In the genomic region with DNA sequence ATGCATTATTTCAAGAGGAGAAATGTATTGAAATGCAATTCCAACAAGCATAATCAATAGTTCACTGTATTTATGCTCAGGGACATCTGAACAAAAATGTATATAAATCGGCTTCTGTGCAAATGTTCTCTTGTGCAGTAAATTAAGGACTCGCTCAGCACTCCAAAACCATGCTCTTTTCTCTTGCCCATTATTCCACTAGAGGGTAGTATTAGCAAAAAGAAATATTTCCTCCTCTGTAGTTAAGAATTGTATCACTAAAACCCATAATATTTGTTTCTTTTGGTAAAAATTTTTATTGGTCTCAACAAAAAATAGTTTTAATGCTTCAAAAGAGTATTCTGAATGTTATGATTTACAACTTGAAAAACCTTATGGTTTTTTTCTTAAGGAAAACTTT, we compare ENCODE assay signal across 1 cellular context.
TF ChIP-seq lines count a peak whose summit lies in the region.

No MANE protein-coding gene starts in this region.

TF ChIP-seq in SK-N-SH treated with all-trans-retinoic acid at 6 μM for 48 hours, 23 proteins besides CTCF, POLR2A, EP300 and RAD21 (continued from another document):
- TF ChIP-seq, protein P1, sequence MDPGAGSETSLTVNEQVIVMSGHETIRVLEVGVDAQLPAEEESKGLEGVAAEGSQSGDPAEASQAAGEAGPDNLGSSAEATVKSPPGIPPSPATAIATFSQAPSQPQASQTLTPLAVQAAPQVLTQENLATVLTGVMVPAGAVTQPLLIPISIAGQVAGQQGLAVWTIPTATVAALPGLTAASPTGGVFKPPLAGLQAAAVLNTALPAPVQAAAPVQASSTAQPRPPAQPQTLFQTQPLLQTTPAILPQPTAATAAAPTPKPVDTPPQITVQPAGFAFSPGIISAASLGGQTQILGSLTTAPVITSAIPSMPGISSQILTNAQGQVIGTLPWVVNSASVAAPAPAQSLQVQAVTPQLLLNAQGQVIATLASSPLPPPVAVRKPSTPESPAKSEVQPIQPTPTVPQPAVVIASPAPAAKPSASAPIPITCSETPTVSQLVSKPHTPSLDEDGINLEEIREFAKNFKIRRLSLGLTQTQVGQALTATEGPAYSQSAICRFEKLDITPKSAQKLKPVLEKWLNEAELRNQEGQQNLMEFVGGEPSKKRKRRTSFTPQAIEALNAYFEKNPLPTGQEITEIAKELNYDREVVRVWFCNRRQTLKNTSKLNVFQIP (CRISPR knock-in tag; IDR thresholded peaks at IDR 0.05; ENCODE audit: borderline replicate concordance, low read depth), result no peak
- TF ChIP-seq RARB (CRISPR knock-in tag; IDR thresholded peaks at IDR 0.05), result no peak
- TF ChIP-seq CSRNP3 (CRISPR knock-in tag; IDR thresholded peaks at IDR 0.05), result no peak
- TF ChIP-seq ZNF8 (CRISPR knock-in tag; IDR thresholded peaks at IDR 0.05), result no peak
TF ChIP-seq in SK-N-SH treated with all-trans-retinoic acid at 6 μM for 48 hours: peak in this region for 0.
